In the genomic region with DNA sequence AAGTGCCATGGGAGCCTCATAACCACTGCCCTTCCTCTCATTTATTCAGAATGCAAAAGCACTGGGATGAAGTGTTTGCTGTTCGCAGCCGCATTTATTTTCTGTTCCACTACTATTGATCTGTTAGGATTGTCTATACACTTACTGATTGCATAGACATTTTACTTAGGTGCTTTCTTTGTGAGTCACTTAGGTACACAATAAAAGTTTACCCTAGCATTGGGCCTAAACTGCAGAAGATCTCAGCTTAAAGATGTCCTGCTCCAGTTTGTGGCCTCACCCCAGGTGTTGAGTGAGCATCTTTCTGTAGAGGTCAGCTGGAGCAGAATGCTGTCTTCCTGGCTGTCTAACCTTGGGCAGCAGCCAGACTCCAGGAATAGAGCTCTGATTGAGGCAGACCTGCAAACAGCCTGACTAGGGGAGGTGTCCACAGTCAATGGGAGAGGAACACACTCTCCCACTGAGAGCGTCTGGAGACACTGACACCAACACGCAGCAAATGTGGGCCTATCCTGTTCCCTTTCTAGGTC, we compare ENCODE assay signal across 1 cellular context.
TF ChIP-seq lines count a peak whose summit lies in the region.

No MANE protein-coding gene starts in this region.

TF ChIP-seq in HepG2, 621 proteins besides CTCF, POLR2A, EP300 and RAD21 (continued from another document and continues in another):
- TF ChIP-seq, protein P1, sequence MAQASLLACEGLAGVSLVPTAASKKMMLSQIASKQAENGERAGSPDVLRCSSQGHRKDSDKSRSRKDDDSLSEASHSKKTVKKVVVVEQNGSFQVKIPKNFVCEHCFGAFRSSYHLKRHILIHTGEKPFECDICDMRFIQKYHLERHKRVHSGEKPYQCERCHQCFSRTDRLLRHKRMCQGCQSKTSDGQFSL (CRISPR knock-in tag; IDR thresholded peaks at IDR 0.05): no peak
- TF ChIP-seq ZFP41 (CRISPR knock-in tag; IDR thresholded peaks at IDR 0.05; ENCODE audit: borderline replicate concordance) (no peak), KAT2B (IDR thresholded peaks at IDR 0.05; ENCODE audit: borderline replicate concordance, low read depth, low read length) (peak; percentile 75; the same call in 1 of the 2 replicates), E2F2 (CRISPR knock-in tag; IDR thresholded peaks at IDR 0.05; ENCODE audit: borderline replicate concordance) (no peak), HNRNPLL (IDR thresholded peaks at IDR 0.05; ENCODE audit: low read depth, low read length, poor library complexity, severe bottlenecking) (no peak), ZNF678 (CRISPR knock-in tag; IDR thresholded peaks at IDR 0.05) (no peak), SP5 (CRISPR knock-in tag; IDR thresholded peaks at IDR 0.05; ENCODE audit: borderline replicate concordance, low read depth) (peak; percentile 28; the same call in 1 of the 2 replicates), ZNF543 (CRISPR knock-in tag; IDR thresholded peaks at IDR 0.05) (no peak), ZNF160 (CRISPR knock-in tag; IDR thresholded peaks at IDR 0.05) (0 out of 2 replicates have a peak, but pooled peaks have one; percentile 69), TCF12 (IDR thresholded peaks at IDR 0.05) (no peak), TCF12 (CRISPR knock-in tag; IDR thresholded peaks at IDR 0.05) (peak; percentile 67; the same call in 1 of the 2 replicates), CAMTA2 (CRISPR knock-in tag; IDR thresholded peaks at IDR 0.05; ENCODE audit: borderline replicate concordance) (no peak), ZFP82 (CRISPR knock-in tag; IDR thresholded peaks at IDR 0.05; ENCODE audit: borderline replicate concordance) (no peak), KDM1A (CRISPR knock-in tag; IDR thresholded peaks at IDR 0.05) (no peak; the same call in 1 of the 2 replicates), SAFB2 (CRISPR knock-in tag; IDR thresholded peaks at IDR 0.05; ENCODE audit: borderline replicate concordance, low read depth) (no peak), PHF5A (CRISPR knock-in tag; IDR thresholded peaks at IDR 0.05; ENCODE audit: low read depth, unreplicated experiment) (peak; percentile 73), ELF1 (CRISPR knock-in tag; IDR thresholded peaks at IDR 0.05) (0 out of 2 replicates have a peak, but pooled peaks have one; percentile 27), ZNF318 (CRISPR knock-in tag; IDR thresholded peaks at IDR 0.05) (no peak), AKAP8 (CRISPR knock-in tag; IDR thresholded peaks at IDR 0.05) (no peak), MED8 (CRISPR knock-in tag; IDR thresholded peaks at IDR 0.05; ENCODE audit: insufficient replicate concordance) (no peak), HES4 (CRISPR knock-in tag; IDR thresholded peaks at IDR 0.05; ENCODE audit: borderline replicate concordance) (no peak)
- TF ChIP-seq, protein P2, sequence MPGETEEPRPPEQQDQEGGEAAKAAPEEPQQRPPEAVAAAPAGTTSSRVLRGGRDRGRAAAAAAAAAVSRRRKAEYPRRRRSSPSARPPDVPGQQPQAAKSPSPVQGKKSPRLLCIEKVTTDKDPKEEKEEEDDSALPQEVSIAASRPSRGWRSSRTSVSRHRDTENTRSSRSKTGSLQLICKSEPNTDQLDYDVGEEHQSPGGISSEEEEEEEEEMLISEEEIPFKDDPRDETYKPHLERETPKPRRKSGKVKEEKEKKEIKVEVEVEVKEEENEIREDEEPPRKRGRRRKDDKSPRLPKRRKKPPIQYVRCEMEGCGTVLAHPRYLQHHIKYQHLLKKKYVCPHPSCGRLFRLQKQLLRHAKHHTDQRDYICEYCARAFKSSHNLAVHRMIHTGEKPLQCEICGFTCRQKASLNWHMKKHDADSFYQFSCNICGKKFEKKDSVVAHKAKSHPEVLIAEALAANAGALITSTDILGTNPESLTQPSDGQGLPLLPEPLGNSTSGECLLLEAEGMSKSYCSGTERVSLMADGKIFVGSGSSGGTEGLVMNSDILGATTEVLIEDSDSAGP (CRISPR knock-in tag; IDR thresholded peaks at IDR 0.05; ENCODE audit: borderline replicate concordance): peak; percentile 23; the same call in 1 of the 2 replicates
- TF ChIP-seq, protein P3, sequence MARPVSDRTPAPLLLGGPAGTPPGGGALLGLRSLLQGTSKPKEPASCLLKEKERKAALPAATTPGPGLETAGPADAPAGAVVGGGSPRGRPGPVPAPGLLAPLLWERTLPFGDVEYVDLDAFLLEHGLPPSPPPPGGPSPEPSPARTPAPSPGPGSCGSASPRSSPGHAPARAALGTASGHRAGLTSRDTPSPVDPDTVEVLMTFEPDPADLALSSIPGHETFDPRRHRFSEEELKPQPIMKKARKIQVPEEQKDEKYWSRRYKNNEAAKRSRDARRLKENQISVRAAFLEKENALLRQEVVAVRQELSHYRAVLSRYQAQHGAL (CRISPR knock-in tag; IDR thresholded peaks at IDR 0.05; ENCODE audit: not compliant biosample characterization): no peak
- TF ChIP-seq, protein P4, sequence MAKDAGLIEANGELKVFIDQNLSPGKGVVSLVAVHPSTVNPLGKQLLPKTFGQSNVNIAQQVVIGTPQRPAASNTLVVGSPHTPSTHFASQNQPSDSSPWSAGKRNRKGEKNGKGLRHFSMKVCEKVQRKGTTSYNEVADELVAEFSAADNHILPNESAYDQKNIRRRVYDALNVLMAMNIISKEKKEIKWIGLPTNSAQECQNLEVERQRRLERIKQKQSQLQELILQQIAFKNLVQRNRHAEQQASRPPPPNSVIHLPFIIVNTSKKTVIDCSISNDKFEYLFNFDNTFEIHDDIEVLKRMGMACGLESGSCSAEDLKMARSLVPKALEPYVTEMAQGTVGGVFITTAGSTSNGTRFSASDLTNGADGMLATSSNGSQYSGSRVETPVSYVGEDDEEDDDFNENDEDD (CRISPR knock-in tag; IDR thresholded peaks at IDR 0.05; ENCODE audit: borderline replicate concordance): no peak
- TF ChIP-seq, protein P5, sequence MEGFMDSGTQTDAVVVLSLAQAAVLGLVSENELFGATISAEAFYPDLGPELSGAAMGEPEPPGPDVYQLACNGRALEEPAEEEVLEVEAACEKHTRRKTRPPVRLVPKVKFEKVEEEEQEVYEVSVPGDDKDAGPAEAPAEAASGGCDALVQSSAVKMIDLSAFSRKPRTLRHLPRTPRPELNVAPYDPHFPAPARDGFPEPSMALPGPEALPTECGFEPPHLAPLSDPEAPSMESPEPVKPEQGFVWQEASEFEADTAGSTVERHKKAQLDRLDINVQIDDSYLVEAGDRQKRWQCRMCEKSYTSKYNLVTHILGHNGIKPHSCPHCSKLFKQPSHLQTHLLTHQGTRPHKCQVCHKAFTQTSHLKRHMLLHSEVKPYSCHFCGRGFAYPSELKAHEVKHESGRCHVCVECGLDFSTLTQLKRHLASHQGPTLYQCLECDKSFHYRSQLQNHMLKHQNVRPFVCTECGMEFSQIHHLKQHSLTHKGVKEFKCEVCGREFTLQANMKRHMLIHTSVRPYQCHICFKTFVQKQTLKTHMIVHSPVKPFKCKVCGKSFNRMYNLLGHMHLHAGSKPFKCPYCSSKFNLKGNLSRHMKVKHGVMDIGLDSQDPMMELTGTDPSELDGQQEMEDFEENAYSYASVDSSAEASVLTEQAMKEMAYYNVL (CRISPR knock-in tag; IDR thresholded peaks at IDR 0.05; ENCODE audit: borderline replicate concordance): peak; percentile 75; the same call in 1 of the 2 replicates
- TF ChIP-seq, protein P6, sequence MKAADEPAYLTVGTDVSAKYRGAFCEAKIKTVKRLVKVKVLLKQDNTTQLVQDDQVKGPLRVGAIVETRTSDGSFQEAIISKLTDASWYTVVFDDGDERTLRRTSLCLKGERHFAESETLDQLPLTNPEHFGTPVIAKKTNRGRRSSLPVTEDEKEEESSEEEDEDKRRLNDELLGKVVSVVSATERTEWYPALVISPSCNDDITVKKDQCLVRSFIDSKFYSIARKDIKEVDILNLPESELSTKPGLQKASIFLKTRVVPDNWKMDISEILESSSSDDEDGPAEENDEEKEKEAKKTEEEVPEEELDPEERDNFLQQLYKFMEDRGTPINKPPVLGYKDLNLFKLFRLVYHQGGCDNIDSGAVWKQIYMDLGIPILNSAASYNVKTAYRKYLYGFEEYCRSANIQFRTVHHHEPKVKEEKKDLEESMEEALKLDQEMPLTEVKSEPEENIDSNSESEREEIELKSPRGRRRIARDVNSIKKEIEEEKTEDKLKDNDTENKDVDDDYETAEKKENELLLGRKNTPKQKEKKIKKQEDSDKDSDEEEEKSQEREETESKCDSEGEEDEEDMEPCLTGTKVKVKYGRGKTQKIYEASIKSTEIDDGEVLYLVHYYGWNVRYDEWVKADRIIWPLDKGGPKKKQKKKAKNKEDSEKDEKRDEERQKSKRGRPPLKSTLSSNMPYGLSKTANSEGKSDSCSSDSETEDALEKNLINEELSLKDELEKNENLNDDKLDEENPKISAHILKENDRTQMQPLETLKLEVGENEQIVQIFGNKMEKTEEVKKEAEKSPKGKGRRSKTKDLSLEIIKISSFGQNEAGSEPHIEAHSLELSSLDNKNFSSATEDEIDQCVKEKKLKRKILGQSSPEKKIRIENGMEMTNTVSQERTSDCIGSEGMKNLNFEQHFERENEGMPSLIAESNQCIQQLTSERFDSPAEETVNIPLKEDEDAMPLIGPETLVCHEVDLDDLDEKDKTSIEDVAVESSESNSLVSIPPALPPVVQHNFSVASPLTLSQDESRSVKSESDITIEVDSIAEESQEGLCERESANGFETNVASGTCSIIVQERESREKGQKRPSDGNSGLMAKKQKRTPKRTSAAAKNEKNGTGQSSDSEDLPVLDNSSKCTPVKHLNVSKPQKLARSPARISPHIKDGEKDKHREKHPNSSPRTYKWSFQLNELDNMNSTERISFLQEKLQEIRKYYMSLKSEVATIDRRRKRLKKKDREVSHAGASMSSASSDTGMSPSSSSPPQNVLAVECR (CRISPR knock-in tag; IDR thresholded peaks at IDR 0.05; ENCODE audit: borderline replicate concordance): peak; percentile 29; the same call in 1 of the 2 replicates
